In genomic region chr4:163911891-163912290, GRCh38 we compare ENCODE assay signal across 27 cellular contexts.
"Had no signal": no experiment of that assay in that cellular context is flagged by ENCODE, and none has a peak within 500 bp of the region (broad histone marks: within the 10 kb centered on the region; RNA-seq: fewer than 3 reads in every experiment).

No MANE protein-coding gene starts in this region.

- ATAC-seq: activated CD4-positive, alpha-beta T cell treated with anti-CD3 and anti-CD28 coated beads for 36 hours; activated T-cell treated with anti-CD3 and anti-CD28 coated beads, Interleukin-2, amount 50 U/mL, for 4 hours; body of pancreas; foreskin keratinocyte; left lung; natural killer cell treated with Interleukin-12 subunit alpha and Interleukin-12 subunit beta and Interleukin-15 and Interleukin-18, amount 100 ng/mL, for 72 hours; pancreas; psoas muscle; stimulated activated effector memory CD8-positive, alpha-beta T cell treated with anti-CD3 and anti-CD28 coated beads, Interleukin-12 subunit alpha, Interleukin-12 subunit beta, amount 100 ng/mL, for 72 hours; stimulated activated naive CD8-positive, alpha-beta T cell treated with anti-CD3 and anti-CD28 coated beads, Interleukin-15, amount 100 ng/mL, for 72 hours had no signal

- FAIRE-seq: endometrium, pancreas had no signal

- H3K27ac ChIP-seq: body of pancreas, cardiac muscle cell, foreskin keratinocyte, left lung, neutrophil, pancreas, psoas muscle, right atrium auricular region, suprapubic skin, transverse colon, uterus had no signal

- H3K27ac Mint-ChIP-seq: activated B cell treated with CpG ODN at 0.5 μM for 24 hours; activated CD4-positive, alpha-beta T cell treated with anti-CD3 and anti-CD28 coated beads for 36 hours; activated naive CD8-positive, alpha-beta T cell treated with anti-CD3 and anti-CD28 coated beads for 36 hours; dendritic cell treated with granulocyte-macrophage colony-stimulating factor and Interleukin-4, amounts not matched to agents 40 ng/mL and 50 ng/mL, for 4 days; natural killer cell treated with Interleukin-12 subunit alpha and Interleukin-12 subunit beta and Interleukin-15 and Interleukin-18, amount 100 ng/mL, for 72 hours; stimulated activated effector memory CD8-positive, alpha-beta T cell treated with anti-CD3 and anti-CD28 coated beads, Interleukin-12 subunit alpha, Interleukin-12 subunit beta, amount 100 ng/mL, for 72 hours; stimulated activated naive CD8-positive, alpha-beta T cell treated with anti-CD3 and anti-CD28 coated beads, Interleukin-15, amount 100 ng/mL, for 72 hours had no signal

- H3K9me3 ChIP-seq: body of pancreas, left lung, neutrophil, pancreas, psoas muscle, right atrium auricular region, suprapubic skin, transverse colon, uterus had no signal

- H3K27me3 Mint-ChIP-seq: activated B cell treated with CpG ODN at 0.5 μM for 24 hours; activated CD4-positive, alpha-beta T cell treated with anti-CD3 and anti-CD28 coated beads for 36 hours; activated naive CD8-positive, alpha-beta T cell treated with anti-CD3 and anti-CD28 coated beads for 36 hours; dendritic cell treated with granulocyte-macrophage colony-stimulating factor and Interleukin-4, amounts not matched to agents 40 ng/mL and 50 ng/mL, for 4 days; natural killer cell treated with Interleukin-12 subunit alpha and Interleukin-12 subunit beta and Interleukin-15 and Interleukin-18, amount 100 ng/mL, for 72 hours; stimulated activated naive CD8-positive, alpha-beta T cell treated with anti-CD3 and anti-CD28 coated beads, Interleukin-15, amount 100 ng/mL, for 72 hours had no signal

- H3K27me3 ChIP-seq: body of pancreas, cardiac muscle cell, foreskin keratinocyte, left lung, neutrophil, right atrium auricular region, transverse colon, uterus had no signal

- H3K9me3 Mint-ChIP-seq: activated B cell treated with CpG ODN at 0.5 μM for 24 hours; activated naive CD8-positive, alpha-beta T cell treated with anti-CD3 and anti-CD28 coated beads for 36 hours; dendritic cell treated with granulocyte-macrophage colony-stimulating factor and Interleukin-4, amounts not matched to agents 40 ng/mL and 50 ng/mL, for 4 days; stimulated activated effector memory CD8-positive, alpha-beta T cell treated with anti-CD3 and anti-CD28 coated beads, Interleukin-12 subunit alpha, Interleukin-12 subunit beta, amount 100 ng/mL, for 72 hours; stimulated activated naive CD8-positive, alpha-beta T cell treated with anti-CD3 and anti-CD28 coated beads, Interleukin-15, amount 100 ng/mL, for 72 hours had no signal

- H3K4me1 Mint-ChIP-seq: activated B cell treated with CpG ODN at 0.5 μM for 24 hours; activated CD4-positive, alpha-beta T cell treated with anti-CD3 and anti-CD28 coated beads for 36 hours; activated naive CD8-positive, alpha-beta T cell treated with anti-CD3 and anti-CD28 coated beads for 36 hours; stimulated activated effector memory CD8-positive, alpha-beta T cell treated with anti-CD3 and anti-CD28 coated beads, Interleukin-12 subunit alpha, Interleukin-12 subunit beta, amount 100 ng/mL, for 72 hours; stimulated activated naive CD8-positive, alpha-beta T cell treated with anti-CD3 and anti-CD28 coated beads, Interleukin-15, amount 100 ng/mL, for 72 hours had no signal

- H3K36me3 ChIP-seq: cardiac muscle cell, left lung, neutrophil, pancreas, right atrium auricular region, suprapubic skin, transverse colon, uterus had no signal

- H3K4me1 ChIP-seq: body of pancreas, foreskin keratinocyte, left lung, pancreas, psoas muscle, right atrium auricular region, suprapubic skin, transverse colon, uterus had no signal

- H3K4me3 ChIP-seq: body of pancreas, cardiac muscle cell, left lung, pancreas, psoas muscle, right atrium auricular region, suprapubic skin, transverse colon, uterus had no signal

- H3K36me3 Mint-ChIP-seq: activated naive CD8-positive, alpha-beta T cell treated with anti-CD3 and anti-CD28 coated beads for 36 hours; natural killer cell treated with Interleukin-12 subunit alpha and Interleukin-12 subunit beta and Interleukin-15 and Interleukin-18, amount 100 ng/mL, for 72 hours; stimulated activated effector memory CD8-positive, alpha-beta T cell treated with anti-CD3 and anti-CD28 coated beads, Interleukin-12 subunit alpha, Interleukin-12 subunit beta, amount 100 ng/mL, for 72 hours had no signal

- H3K4me3 Mint-ChIP-seq: activated B cell treated with CpG ODN at 0.5 μM for 24 hours; activated CD4-positive, alpha-beta T cell treated with anti-CD3 and anti-CD28 coated beads for 36 hours; activated naive CD8-positive, alpha-beta T cell treated with anti-CD3 and anti-CD28 coated beads for 36 hours; activated T-cell treated with anti-CD3 and anti-CD28 coated beads, Interleukin-2, amount 50 U/mL, for 4 hours; dendritic cell treated with granulocyte-macrophage colony-stimulating factor and Interleukin-4, amounts not matched to agents 40 ng/mL and 50 ng/mL, for 4 days; natural killer cell treated with Interleukin-12 subunit alpha and Interleukin-12 subunit beta and Interleukin-15 and Interleukin-18, amount 100 ng/mL, for 72 hours; stimulated activated effector memory CD8-positive, alpha-beta T cell treated with anti-CD3 and anti-CD28 coated beads, Interleukin-12 subunit alpha, Interleukin-12 subunit beta, amount 100 ng/mL, for 72 hours; stimulated activated naive CD8-positive, alpha-beta T cell treated with anti-CD3 and anti-CD28 coated beads, Interleukin-15, amount 100 ng/mL, for 72 hours had no signal

- DNase-seq: activated B cell treated with CpG ODN at 0.5 μM for 24 hours; activated CD4-positive, alpha-beta T cell treated with anti-CD3 and anti-CD28 coated beads for 36 hours; activated CD4-positive, alpha-beta T cell treated with anti-CD3 and anti-CD28 coated beads, Interleukin-2, amount 50 U/mL, for 48 hours; activated CD8-positive, alpha-beta memory T cell treated with anti-CD3 and anti-CD28 coated beads, Interleukin-2, amount 50 U/mL, for 48 hours; activated naive CD4-positive, alpha-beta T cell treated with Interleukin-2 at 50 U/mL for 16 hours; activated naive CD8-positive, alpha-beta T cell treated with anti-CD3 and anti-CD28 coated beads for 36 hours; activated T-cell treated with anti-CD3 and anti-CD28 coated beads, Interleukin-2, amount 50 U/mL, for 4 hours; amniotic stem cell; body of pancreas; effector CD4-positive, alpha-beta T cell; left lung; pancreas; psoas muscle; stimulated activated CD4-positive, alpha-beta T cell treated with anti-CD3 and anti-CD28 coated beads, Interleukin-12 subunit alpha, Interleukin-12 subunit beta, amount 100 ng/mL, for 4 hours; stimulated activated naive CD8-positive, alpha-beta T cell treated with anti-CD3 and anti-CD28 coated beads, Interleukin-15, amount 100 ng/mL, for 72 hours; T-helper 1 cell; transverse colon; uterus had no signal
